In the genomic region with DNA sequence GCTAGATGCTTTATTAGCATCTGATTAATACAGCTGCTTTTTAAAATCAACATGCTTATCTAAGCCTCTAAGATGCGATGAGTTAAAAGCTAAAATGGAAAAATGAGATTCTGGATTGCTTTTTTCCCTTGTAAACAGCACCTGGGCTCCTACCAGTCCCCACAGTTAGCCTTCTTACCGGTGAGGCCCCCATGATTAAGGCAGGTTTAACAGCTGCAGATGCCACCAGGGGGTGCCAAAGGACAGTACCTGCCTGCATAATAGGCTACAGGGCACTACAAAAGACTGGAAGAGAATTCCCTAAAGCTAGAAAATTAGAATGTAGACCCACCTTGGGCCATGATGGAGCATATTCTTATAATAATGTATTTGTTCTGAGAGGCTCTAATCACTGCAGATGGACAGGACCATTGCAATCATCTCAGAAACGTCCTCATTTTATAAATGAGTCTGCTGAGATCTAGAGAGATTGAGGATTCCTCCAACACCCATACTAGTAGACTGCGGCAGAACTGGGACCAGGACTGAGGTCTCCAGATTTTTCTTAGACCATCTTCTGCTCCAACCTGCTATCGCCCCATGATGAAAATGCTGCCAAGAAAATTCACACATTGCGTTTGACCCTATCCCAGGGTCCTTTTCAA, we compare ENCODE assay signal across 8 cellular contexts.
A peak's percentile ranks its signal among the peaks of the same experiment; 100 is the strongest.
DNase-seq lines count a peak whose midpoint lies in the region; ATAC-seq and TF ChIP-seq lines count a peak whose summit lies in the region.

No MANE protein-coding gene starts in this region.

- no peak overlapping the region for H3K14ac ChIP-seq in neuronal stem cell (ENCODE audit: low read length)

- H2BK15ac ChIP-seq in neuronal stem cell (ENCODE audit: low read length): no peak overlapping the region

- TF ChIP-seq CTCF in OCI-LY3 (IDR thresholded peaks at IDR 0.05; ENCODE audit: low read depth, low read length): peak; percentile 81
- TF ChIP-seq CTCF in fibroblast of mammary gland (conservative IDR thresholded peaks at IDR 0.05; ENCODE audit: control insufficient read depth, insufficient read depth, low read depth, low read length): peak; percentile 84
- TF ChIP-seq CTCF in transverse colon (IDR thresholded peaks at IDR 0.05): peak; percentile 38 to 64 (median 50)

- H3K23ac ChIP-seq in neuronal stem cell (ENCODE audit: low read depth, low read length, poor library complexity): no peak overlapping the region

- DNase-seq in D341Med (ENCODE audit: low spot score): peak; percentile 60
- DNase-seq in activated T-cell treated with anti-CD3 and anti-CD28 coated beads for 4 hours: peak; percentile 18
- peak; percentile 62 for DNase-seq in fibroblast of mammary gland (ENCODE audit: low read depth)
- DNase-seq in neuronal stem cell (ENCODE audit: low spot score): peak; percentile 64
- DNase-seq in transverse colon: peak; percentile 50

- H2BK120ac ChIP-seq in neuronal stem cell (ENCODE audit: low read depth, low read length): no peak overlapping the region

- H4K91ac ChIP-seq in neuronal stem cell (ENCODE audit: low read depth, low read length, poor library complexity): no peak overlapping the region

- H3K4ac ChIP-seq in neuronal stem cell (ENCODE audit: low read length): no peak overlapping the region

- H3K4me1 ChIP-seq in OCI-LY3 (ENCODE audit: low read length): peaks cover 28% of the 10 kb centered on the region
- H3K4me1 ChIP-seq in neuronal stem cell (ENCODE audit: control insufficient read depth in 2 of 2, insufficient read depth in 1 of 2, low read depth in 1 of 2, low read length in 2 of 2): peaks cover 0 to 10% of the 10 kb centered on the region in 2 donors
- no peaks in the 10 kb centered on the region for H3K4me1 ChIP-seq in transverse colon

- H2AK5ac ChIP-seq in neuronal stem cell (ENCODE audit: low read depth, low read length): no peak overlapping the region

- no CpG with 5 or more reads among the region's 6 CpGs for WGBS in neuronal stem cell (ENCODE audit: extremely low coverage in 2 of 2, insufficient read length in 2 of 2, insufficient replicate concordance in 1 of 2), 2 donors
- WGBS in transverse colon (ENCODE audit: low coverage in 1 of 2), 2 donors: 64 to 73% methylated on average over 4 to 6 of the region's 6 CpGs

- no peak for TF ChIP-seq POLR2A in transverse colon (IDR thresholded peaks at IDR 0.05)

- H3K4me2 ChIP-seq in OCI-LY3 (ENCODE audit: low read length) (peak overlapping the region; percentile 61), neuronal stem cell (ENCODE audit: insufficient read depth, low read length, poor library complexity, severe bottlenecking) (no peak overlapping the region)

- no peak for TF ChIP-seq EP300 in transverse colon (IDR thresholded peaks at IDR 0.05; ENCODE audit: low read depth)

- H3K27ac ChIP-seq in OCI-LY3 (ENCODE audit: low read length): no peak overlapping the region
- H3K27ac ChIP-seq in neuronal stem cell (replicated peaks; ENCODE audit: low read length): no peak overlapping the region
- H3K27ac ChIP-seq in transverse colon: no peak overlapping the region

- no peaks in the 10 kb centered on the region for H4K20me1 ChIP-seq in OCI-LY3 (ENCODE audit: insufficient read depth, low read length)

- H3K79me2 ChIP-seq in OCI-LY3 (ENCODE audit: low read length): no peaks in the 10 kb centered on the region

- H3K9ac ChIP-seq in OCI-LY3 (ENCODE audit: low read length): no peak overlapping the region
- no peak overlapping the region for H3K9ac ChIP-seq in neuronal stem cell (ENCODE audit: low read depth, low read length, poor library complexity)

- in situ Hi-C loops in transverse colon (cut with MboI; ENCODE audit: low pct_ligation_motif_present in 1 of 4, low pct_unique_long_range_greater_than_20kb in 1 of 4, low sequenced_read_pairs in 3 of 4): loop anchor here in 1 of 4 donors (25.0 kb wide), 1 partner anchor 1124 kb away; no protein-coding TSS in a partner anchor

- H2BK5ac ChIP-seq in neuronal stem cell (ENCODE audit: low read length): no peak overlapping the region

- no peak overlapping the region for H3K18ac ChIP-seq in neuronal stem cell (ENCODE audit: low read length)

- intact Hi-C loops in transverse colon (cut with DNase I; ENCODE audit: low total_unique reads): no loop called here

- no peak overlapping the region for H2BK12ac ChIP-seq in neuronal stem cell (ENCODE audit: low read length)

- H3K27me3 ChIP-seq in OCI-LY3 (ENCODE audit: low read depth, low read length) (peaks cover 19% of the 10 kb centered on the region), neuronal stem cell (ENCODE audit: control insufficient read depth in 3 of 3, insufficient read depth in 3 of 3, low read depth in 1 of 3, low read length in 3 of 3) (no peaks in the 10 kb centered on the region), transverse colon (no peaks in the 10 kb centered on the region)

- ATAC-seq in GM19438 (IDR thresholded peaks at IDR 0.05; ENCODE audit: low read depth, unreplicated experiment) (peak; percentile 69), HG03571 (IDR thresholded peaks at IDR 0.05; ENCODE audit: unreplicated experiment) (peak; percentile 92)

- no peaks in the 10 kb centered on the region for H3K36me3 ChIP-seq in OCI-LY3 (replicated peaks; ENCODE audit: low read depth, low read length)
- no peaks in the 10 kb centered on the region for H3K36me3 ChIP-seq in neuronal stem cell (replicated peaks in 1 of 2; ENCODE audit: control insufficient read depth in 2 of 2, insufficient read depth in 2 of 2, low read length in 2 of 2)
- no peaks in the 10 kb centered on the region for H3K36me3 ChIP-seq in transverse colon

- H2AFZ ChIP-seq in OCI-LY3 (ENCODE audit: low read depth, low read length) (no peak overlapping the region), neuronal stem cell (ENCODE audit: low read length) (no peak overlapping the region)

- no peaks in the 10 kb centered on the region for H3K79me1 ChIP-seq in neuronal stem cell (ENCODE audit: low read depth, low read length)

- H3K9me3 ChIP-seq in OCI-LY3 (ENCODE audit: insufficient read depth, low read length): no peaks in the 10 kb centered on the region
- no peaks in the 10 kb centered on the region for H3K9me3 ChIP-seq in neuronal stem cell (replicated peaks in 1 of 2; ENCODE audit: control insufficient read depth in 2 of 2, insufficient read depth in 1 of 2, low read depth in 1 of 2, low read length in 2 of 2)
- no peaks in the 10 kb centered on the region for H3K9me3 ChIP-seq in transverse colon

- H4K8ac ChIP-seq in neuronal stem cell (ENCODE audit: low read depth, low read length): no peak overlapping the region

- H3K4me3 ChIP-seq in OCI-LY3 (ENCODE audit: low read length) (no peak overlapping the region), fibroblast of mammary gland (ENCODE audit: control insufficient read depth, low read depth, low read length) (no peak overlapping the region), neuronal stem cell (ENCODE audit: low read length in 2 of 2) (no peak overlapping the region), transverse colon (no peak overlapping the region)
